In genomic region chr10:63713191-63714144, GRCh38 we compare ENCODE assay signal across 10 cellular contexts.
DNase-seq lines count a peak whose midpoint lies in the region; FAIRE-seq and TF ChIP-seq lines count a peak whose summit lies in the region.
"Had no signal": no experiment of that assay in that cellular context is flagged by ENCODE, and none has a peak within 500 bp of the region (broad histone marks: within the 10 kb centered on the region; RNA-seq: fewer than 3 reads in every experiment).

No MANE protein-coding gene starts in this region.

- H3K36me3 Mint-ChIP-seq in Calu3 (ENCODE audit: insufficient read depth, unreplicated experiment): peaks cover 17% of the 10 kb centered on the region
- H3K36me3 Mint-ChIP-seq in endothelial cell (ENCODE audit: low read depth, unreplicated experiment): no peaks in the 10 kb centered on the region
- H3K36me3 Mint-ChIP-seq: activated naive CD8-positive, alpha-beta T cell treated with anti-CD3 and anti-CD28 coated beads, Interleukin-2, amount 10 ng/mL, durations not matched to agents 7 days and 5 days had no signal

- H3K4me2 ChIP-seq in MM.1S (ENCODE audit: low read depth, low read length): no peak overlapping the region

- intact Hi-C loops in Calu3 (cut with micrococcal nuclease; ENCODE audit: unreplicated experiment): loop anchor here (2.0 kb wide), 2 partner anchors 83 to 445 kb away; no protein-coding TSS in a partner anchor

- H3K4me1 Mint-ChIP-seq in Calu3 (ENCODE audit: low read depth, unreplicated experiment) (peaks cover 58% of the 10 kb centered on the region), endothelial cell (ENCODE audit: unreplicated experiment) (peaks cover 61% of the 10 kb centered on the region)

- no peak overlapping the region for H3K9ac ChIP-seq in MM.1S (ENCODE audit: low read length)

- no peaks in the 10 kb centered on the region for H3K27me3 ChIP-seq in muscle layer of duodenum (ENCODE audit: low read depth, low read length)
- H3K27me3 ChIP-seq in MM.1S (replicated peaks; ENCODE audit: insufficient read depth, low read length): no peaks in the 10 kb centered on the region

- H4K20me1 ChIP-seq in MM.1S (ENCODE audit: insufficient read depth, low read length): no peaks in the 10 kb centered on the region

- no peaks in the 10 kb centered on the region for H3K9me2 ChIP-seq in MM.1S (replicated peaks; ENCODE audit: insufficient read depth, low read length)

- no peak for TF ChIP-seq CTCF in Calu3 (IDR thresholded peaks at IDR 0.05; ENCODE audit: unreplicated experiment)
- TF ChIP-seq CTCF in endothelial cell (IDR thresholded peaks at IDR 0.05; ENCODE audit: unreplicated experiment): no peak
- TF ChIP-seq CTCF in MM.1S (IDR thresholded peaks at IDR 0.05; ENCODE audit: low read length): no peak

- no peak for FAIRE-seq in frontal cortex (lab: Jason Lieb, UNC)
- FAIRE-seq: GM18507 had no signal

- H3K27me3 Mint-ChIP-seq in Calu3 (ENCODE audit: unreplicated experiment): no peaks in the 10 kb centered on the region
- H3K27me3 Mint-ChIP-seq in endothelial cell (ENCODE audit: unreplicated experiment): peaks cover 8% of the 10 kb centered on the region
- H3K27me3 Mint-ChIP-seq: activated naive CD8-positive, alpha-beta T cell treated with anti-CD3 and anti-CD28 coated beads, Interleukin-2, amount 10 ng/mL, durations not matched to agents 7 days and 5 days had no signal

- no peak overlapping the region for H3K4me3 Mint-ChIP-seq in Calu3 (ENCODE audit: low read depth, unreplicated experiment)
- H3K4me3 Mint-ChIP-seq in endothelial cell (ENCODE audit: unreplicated experiment): peak overlapping the region; percentile 79
- H3K4me3 Mint-ChIP-seq: activated naive CD8-positive, alpha-beta T cell treated with anti-CD3 and anti-CD28 coated beads, Interleukin-2, amount 10 ng/mL, durations not matched to agents 7 days and 5 days had no signal

- H3K9me3 ChIP-seq in muscle layer of duodenum (ENCODE audit: control insufficient read depth in 1 of 2, low read length in 2 of 2) (no peaks in the 10 kb centered on the region), MM.1S (replicated peaks; ENCODE audit: insufficient read depth, low read length) (no peaks in the 10 kb centered on the region)

- peak overlapping the region; percentile 76 for H3K27ac ChIP-seq in muscle layer of duodenum (ENCODE audit: low read length)
- no peak overlapping the region for H3K27ac ChIP-seq in MM.1S (ENCODE audit: low read length)

- peaks cover 25 to 34% of the 10 kb centered on the region in 2 donors for H3K4me1 ChIP-seq in muscle layer of duodenum (ENCODE audit: control insufficient read depth in 1 of 2, insufficient read depth in 2 of 2, low read length in 2 of 2)
- no peaks in the 10 kb centered on the region for H3K4me1 ChIP-seq in MM.1S (ENCODE audit: low read length)

- H3K9me3 Mint-ChIP-seq in Calu3 (ENCODE audit: low read depth, unreplicated experiment): no peaks in the 10 kb centered on the region
- no peaks in the 10 kb centered on the region for H3K9me3 Mint-ChIP-seq in endothelial cell (ENCODE audit: unreplicated experiment)
- H3K9me3 Mint-ChIP-seq: activated naive CD8-positive, alpha-beta T cell treated with anti-CD3 and anti-CD28 coated beads, Interleukin-2, amount 10 ng/mL, durations not matched to agents 7 days and 5 days had no signal

- CTCF ChIA-PET in Calu3 (lab: Charles Lee): interaction anchor here (1.1 to 3.0 kb wide), 4 partner anchors 9 to 547 kb away, joined by 3 to 24 read pairs (median 6); no protein-coding TSS in a partner anchor

- no TSS peak for BruUV-seq in Calu3 (replicated peaks; lab: Mats Ljungman, UMichigan)

- DNase-seq in Calu3: peak; percentile 56
- peak; percentile 77 for DNase-seq in NCI-H2227 treated with DMSO at 0.1 percent for 48 hours (lab: John Stamatoyannopoulos, UW)
- peak; percentile 43 for DNase-seq in endothelial cell (ENCODE audit: low spot score)
- no peak for DNase-seq in ACHN
- no peak for DNase-seq in SKM-1 treated with dmso at 0.1 percent for 144 hours (lab: John Stamatoyannopoulos, UW; ENCODE audit: unreplicated experiment)
- DNase-seq in MM.1S: no peak
- no peak for DNase-seq in frontal cortex (ENCODE audit: low spot score in 2 of 2)
- DNase-seq: activated naive CD8-positive, alpha-beta T cell treated with anti-CD3 and anti-CD28 coated beads, Interleukin-2, amount 10 ng/mL, durations not matched to agents 7 days and 5 days had no signal

- no peaks in the 10 kb centered on the region for H3F3A ChIP-seq in MM.1S (ENCODE audit: insufficient read depth, low read length)

- H2AFZ ChIP-seq in MM.1S (ENCODE audit: low read length): no peak overlapping the region

- H3K4me3 ChIP-seq in muscle layer of duodenum (ENCODE audit: low read depth in 1 of 2, low read length in 2 of 2): peak overlapping the region in 1 of 2 donors; percentile 22
- no peak overlapping the region for H3K4me3 ChIP-seq in MM.1S (ENCODE audit: low read length)

- H3K79me2 ChIP-seq in MM.1S (ENCODE audit: low read length): no peaks in the 10 kb centered on the region

- no peaks in the 10 kb centered on the region for H3K36me3 ChIP-seq in muscle layer of duodenum (ENCODE audit: control insufficient read depth in 1 of 2, insufficient read depth in 2 of 2, low read length in 2 of 2)
- H3K36me3 ChIP-seq in MM.1S (replicated peaks; ENCODE audit: insufficient read depth, low read length): no peaks in the 10 kb centered on the region

- H3K27ac Mint-ChIP-seq in Calu3 (ENCODE audit: unreplicated experiment): peak overlapping the region; percentile 73
- peak overlapping the region; percentile 96 for H3K27ac Mint-ChIP-seq in endothelial cell (ENCODE audit: unreplicated experiment)
- H3K27ac Mint-ChIP-seq: activated naive CD8-positive, alpha-beta T cell treated with anti-CD3 and anti-CD28 coated beads, Interleukin-2, amount 10 ng/mL, durations not matched to agents 7 days and 5 days had no signal

- in situ Hi-C loops in ACHN (cut with HindIII; ENCODE audit: low pct_ligation_motif_present, low pct_unique_long_range_greater_than_20kb, low sequenced_read_pairs): loop anchor here (25.0 kb wide), 1 partner anchor 501 kb away; no protein-coding TSS in a partner anchor

Comparison
In these comparisons a context has a peak if more than half of its experiments do, and no peak if none do; other contexts are left out.
1. DNase-seq: peak in Calu3 (single experiment), NCI-H2227 treated with DMSO at 0.1 percent for 48 hours (single experiment) and endothelial cell (single experiment); none in ACHN (single experiment), SKM-1 treated with dmso at 0.1 percent for 144 hours (single experiment), MM.1S (single experiment) and frontal cortex (0 of 2).